ENCODE assay signal across 18 cellular contexts in genomic region chr10:132574288-132574687, GRCh38. TPM values are rescaled to one million over a fixed set of nuclear protein-coding genes. Genes with fewer than 3 reads are reported as not detected.
A peak's percentile ranks its signal among the peaks of the same experiment; 100 is the strongest.
DNase-seq lines count a peak whose midpoint lies in the region; ATAC-seq, FAIRE-seq and TF ChIP-seq lines count a peak whose summit lies in the region.
"Had no signal": no experiment of that assay in that cellular context is flagged by ENCODE, and none has a peak within 500 bp of the region (broad histone marks: within the 10 kb centered on the region; RNA-seq: fewer than 3 reads in every experiment).

No MANE protein-coding gene starts in this region.

- H3K27ac Mint-ChIP-seq in chondrocyte (ENCODE audit: unreplicated experiment), result no peak overlapping the region

- H3K9me3 Mint-ChIP-seq in chondrocyte (ENCODE audit: low read depth), result no peaks in the 10 kb centered on the region
- H3K9me3 Mint-ChIP-seq: H9 had no signal

- TF ChIP-seq EP300 in sigmoid colon (IDR thresholded peaks at IDR 0.05), result no peak

- no peaks in the 10 kb centered on the region for H3K36me3 Mint-ChIP-seq in chondrocyte (ENCODE audit: low read depth)

- DNase-seq in GM12891 (ENCODE audit: insufficient read length, low spot score) (no peak), NB4 (ENCODE audit: low read depth) (no peak), chondrocyte (ENCODE audit: low spot score) (peak; percentile 8), sigmoid colon (no peak), caudate nucleus (lab: John Stamatoyannopoulos, UW) (no peak), pons (ENCODE audit: low spot score) (no peak)
- DNase-seq: BE2C, NCI-H1048, NCI-H1694, NCI-H226, NCI-H524 treated with DMSO at 0.1 percent for 48 hours, SHP77, T-helper 1 cell had no signal

- H3K4me3 Mint-ChIP-seq in chondrocyte (ENCODE audit: unreplicated experiment), result no peak overlapping the region
- H3K4me3 Mint-ChIP-seq: H9 had no signal

- H3K4me3 ChIP-seq in NB4 (ENCODE audit: low read depth, low read length) (peak overlapping the region; percentile 56), sigmoid colon (no peak overlapping the region)
- H3K4me3 ChIP-seq: K562 had no signal

- no peaks in the 10 kb centered on the region for H3K36me3 ChIP-seq in sigmoid colon
- H3K36me3 ChIP-seq: BE2C had no signal

- H3K27ac ChIP-seq in sigmoid colon (peak overlapping the region in 3 of 4 donors; percentile 74 to 83 (median 77)), caudate nucleus (ENCODE audit: low read depth, low read length) (no peak overlapping the region)

- TF ChIP-seq POLR2A in GM12891 (IDR thresholded peaks at IDR 0.05; ENCODE audit: low read depth, low read length) (no peak), NB4 (IDR thresholded peaks at IDR 0.05; ENCODE audit: extremely low read depth, insufficient read length) (no peak), sigmoid colon (IDR thresholded peaks at IDR 0.05) (no peak)

- 98% methylated on average over 8 of the region's 8 CpGs for WGBS in sigmoid colon, 2 donors

- no peaks in the 10 kb centered on the region for H3K9me3 ChIP-seq in sigmoid colon
- H3K9me3 ChIP-seq: BE2C had no signal

- H3K4me1 Mint-ChIP-seq in chondrocyte (ENCODE audit: low read depth), result no peaks in the 10 kb centered on the region

- H3K27me3 Mint-ChIP-seq in chondrocyte (ENCODE audit: low read depth), result no peaks in the 10 kb centered on the region

- ATAC-seq in GM21367 (IDR thresholded peaks at IDR 0.05; ENCODE audit: unreplicated experiment), result no peak
- ATAC-seq: K562, SK-N-SH treated with all-trans-retinoic acid at 6 μM for 48 hours had no signal

- TF ChIP-seq CTCF in NB4 (IDR thresholded peaks at IDR 0.05; ENCODE audit: low read depth, low read length) (no peak), chondrocyte (IDR thresholded peaks at IDR 0.05) (no peak), sigmoid colon (IDR thresholded peaks at IDR 0.05) (no peak)

- intact Hi-C loops in sigmoid colon (cut with DNase I), result loop anchor here (2.0 kb wide), 1 partner anchor 35 kb away; no protein-coding TSS in a partner anchor

- H3K27me3 ChIP-seq in sigmoid colon, result no peaks in the 10 kb centered on the region
- H3K27me3 ChIP-seq: BE2C had no signal

- peak; percentile 71 for FAIRE-seq in GM12891 (lab: Jason Lieb, UNC)
- FAIRE-seq: HTR-8/SVneo, K562 had no signal

- H3K4me1 ChIP-seq in sigmoid colon, result peaks cover 0 to 80% (median 74%) of the 10 kb centered on the region in 4 donors

TF ChIP-seq in GM12891, 5 proteins besides CTCF, POLR2A, EP300 and RAD21:
- TF ChIP-seq POU2F2 (IDR thresholded peaks at IDR 0.05; ENCODE audit: low read depth, low read length) (no peak), POLR2AphosphoS5 (IDR thresholded peaks at IDR 0.05; ENCODE audit: low read depth, low read length) (no peak), PAX5 (IDR thresholded peaks at IDR 0.05; ENCODE audit: insufficient read depth, low read length, severe bottlenecking) (no peak), TAF1 (IDR thresholded peaks at IDR 0.05; ENCODE audit: low read depth, low read length) (no peak), SPI1 (IDR thresholded peaks at IDR 0.05; ENCODE audit: low read depth, low read length) (no peak)

RNA-seq across cellular contexts. Expression of gene INPP5A, which starts 36.7 kb away (rescaled TPM):
- 4.0 TPM for polyA plus RNA-seq in GM12891 (2012; ENCODE audit: low read depth, missing spikeins)
- total RNA-seq in chondrocyte, result 29.5 to 40.6 TPM (median 40.1 TPM) in 3 replicates
- 100 to 1,000 TPM; 100 to 132 (median 112) TPM for total RNA-seq in sigmoid colon
- polyA plus RNA-seq in sigmoid colon, result 10 to 100 TPM; 17.6 to 21.0 (median 20.3) TPM
